33 cellular contexts compared by ENCODE assay signal in the genomic region with DNA sequence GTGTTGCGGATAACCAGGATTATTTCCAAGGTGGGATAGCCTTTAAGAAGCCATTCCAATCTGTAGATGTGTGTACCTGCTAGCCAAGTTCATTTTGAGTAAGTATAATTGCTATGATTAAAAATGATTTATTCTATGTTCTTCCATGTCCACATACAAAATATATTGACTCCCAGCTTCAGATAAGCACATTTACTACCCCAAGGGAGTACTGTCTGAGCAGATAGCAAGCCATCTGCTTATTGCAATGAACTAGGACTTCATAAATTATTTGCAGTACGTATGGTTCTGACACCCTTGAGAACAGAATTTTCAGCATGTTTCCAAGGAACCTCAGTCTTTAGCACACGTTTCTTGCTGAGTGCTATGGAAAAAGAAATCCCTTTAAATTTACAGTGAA. TPM values are rescaled to one million over a fixed set of nuclear protein-coding genes. Genes with fewer than 3 reads are reported as not detected.
"Had no signal": no experiment of that assay in that cellular context is flagged by ENCODE, and none has a peak within 500 bp of the region (broad histone marks: within the 10 kb centered on the region; RNA-seq: fewer than 3 reads in every experiment).

No MANE protein-coding gene starts in this region.

- H3K4me2 ChIP-seq: smooth muscle cell had no signal

- H3K9me3 ChIP-seq: gastroesophageal sphincter, heart right ventricle, lower lobe of right lung, ovary, suprapubic skin, thyroid gland, vagina had no signal

- H3K4me3 ChIP-seq: gastroesophageal sphincter, heart right ventricle, lower lobe of right lung, ovary, smooth muscle cell, suprapubic skin, thyroid gland, vagina had no signal

- H3K9me3 Mint-ChIP-seq: stimulated activated naive CD8-positive, alpha-beta T cell treated with anti-CD3 and anti-CD28 coated beads, Interleukin-15, amount 100 ng/mL, for 72 hours had no signal

- H3K27ac Mint-ChIP-seq: naive thymus-derived CD8-positive, alpha-beta T cell; nephron progenitor cell; stimulated activated naive CD8-positive, alpha-beta T cell treated with anti-CD3 and anti-CD28 coated beads, Interleukin-15, amount 100 ng/mL, for 72 hours had no signal

- H3K4me1 Mint-ChIP-seq: naive thymus-derived CD8-positive, alpha-beta T cell; nephron progenitor cell; stimulated activated naive CD8-positive, alpha-beta T cell treated with anti-CD3 and anti-CD28 coated beads, Interleukin-15, amount 100 ng/mL, for 72 hours had no signal

- H3K4me1 ChIP-seq: gastroesophageal sphincter, heart right ventricle, lower lobe of right lung, suprapubic skin, thyroid gland, vagina had no signal

- H3K27ac ChIP-seq: epithelial cell of prostate, gastroesophageal sphincter, heart right ventricle, lower lobe of right lung, ovary, suprapubic skin, thyroid gland, vagina had no signal

- DNase-seq: cortex of kidney; effector CD4-positive, alpha-beta T cell; foreskin fibroblast; heart right ventricle; hippocampal formation; islet precursor cell; left ventricle myocardium superior; lower lobe of right lung; naive thymus-derived CD8-positive, alpha-beta T cell; nephron progenitor cell; occipital lobe; ovary; posterior cingulate gyrus; stimulated activated CD4-positive, alpha-beta T cell treated with anti-CD3 and anti-CD28 coated beads, Interleukin-12 subunit alpha, Interleukin-12 subunit beta, amount 100 ng/mL, for 4 hours; stimulated activated CD4-positive, alpha-beta T cell treated with anti-CD3 and anti-CD28 coated beads, Interleukin-1b, Interleukin-23, amount 100 ng/mL, for 48 hours; stimulated activated CD4-positive, alpha-beta T cell treated with anti-CD3 and anti-CD28 coated beads, Interleukin-4, amount 100 ng/mL, for 1 hour; stimulated activated CD8-positive, alpha-beta memory T cell treated with anti-CD3 and anti-CD28 coated beads, Interleukin-4, amount 100 ng/mL, for 48 hours; stimulated activated naive CD4-positive, alpha-beta T cell; stimulated activated naive CD8-positive, alpha-beta T cell treated with anti-CD3 and anti-CD28 coated beads, Interleukin-15, amount 100 ng/mL, for 72 hours; thyroid gland; trophoblast cell had no signal

- H3K27me3 ChIP-seq: gastroesophageal sphincter, heart right ventricle, ovary, suprapubic skin, thyroid gland, vagina had no signal

- H3K27me3 Mint-ChIP-seq: naive thymus-derived CD8-positive, alpha-beta T cell; stimulated activated naive CD8-positive, alpha-beta T cell treated with anti-CD3 and anti-CD28 coated beads, Interleukin-15, amount 100 ng/mL, for 72 hours had no signal

- H3K4me3 Mint-ChIP-seq: naive thymus-derived CD8-positive, alpha-beta T cell; nephron progenitor cell; stimulated activated naive CD8-positive, alpha-beta T cell treated with anti-CD3 and anti-CD28 coated beads, Interleukin-15, amount 100 ng/mL, for 72 hours had no signal

- ATAC-seq: esophagus mucosa; gastroesophageal sphincter; heart right ventricle; left ventricle myocardium superior; lower lobe of right lung; naive thymus-derived CD8-positive, alpha-beta T cell; sciatic nerve; stimulated activated naive CD8-positive, alpha-beta T cell treated with anti-CD3 and anti-CD28 coated beads, Interleukin-15, amount 100 ng/mL, for 72 hours had no signal

- H3K36me3 ChIP-seq: ovary had no signal

RNA-seq across cellular contexts. Expression of gene ABCG5, which starts 28.2 kb away (rescaled TPM):
- total RNA-seq: dermis microvascular lymphatic vessel endothelial cell; esophagus mucosa; gastroesophageal sphincter; left ventricle myocardium superior; lower lobe of right lung; mesenteric fat pad; myocyte; naive thymus-derived CD8-positive, alpha-beta T cell; pulmonary artery endothelial cell; sciatic nerve; smooth muscle cell; suprapubic skin; thyroid gland; ureter; vagina had no signal
- polyA plus RNA-seq: heart right ventricle; naive thymus-derived CD8-positive, alpha-beta T cell; ovary; smooth muscle cell had no signal

RNA-seq across cellular contexts. Expression of gene ABCG8, which starts 28.3 kb away (rescaled TPM):
- total RNA-seq: dermis microvascular lymphatic vessel endothelial cell; esophagus mucosa; left ventricle myocardium superior; lower lobe of right lung; mesenteric fat pad; myocyte; naive thymus-derived CD8-positive, alpha-beta T cell; pulmonary artery endothelial cell; sciatic nerve; smooth muscle cell; suprapubic skin; thyroid gland; ureter; vagina had no signal
- polyA plus RNA-seq: smooth muscle cell had no signal
